9 cellular contexts compared by ENCODE assay signal in the genomic region with DNA sequence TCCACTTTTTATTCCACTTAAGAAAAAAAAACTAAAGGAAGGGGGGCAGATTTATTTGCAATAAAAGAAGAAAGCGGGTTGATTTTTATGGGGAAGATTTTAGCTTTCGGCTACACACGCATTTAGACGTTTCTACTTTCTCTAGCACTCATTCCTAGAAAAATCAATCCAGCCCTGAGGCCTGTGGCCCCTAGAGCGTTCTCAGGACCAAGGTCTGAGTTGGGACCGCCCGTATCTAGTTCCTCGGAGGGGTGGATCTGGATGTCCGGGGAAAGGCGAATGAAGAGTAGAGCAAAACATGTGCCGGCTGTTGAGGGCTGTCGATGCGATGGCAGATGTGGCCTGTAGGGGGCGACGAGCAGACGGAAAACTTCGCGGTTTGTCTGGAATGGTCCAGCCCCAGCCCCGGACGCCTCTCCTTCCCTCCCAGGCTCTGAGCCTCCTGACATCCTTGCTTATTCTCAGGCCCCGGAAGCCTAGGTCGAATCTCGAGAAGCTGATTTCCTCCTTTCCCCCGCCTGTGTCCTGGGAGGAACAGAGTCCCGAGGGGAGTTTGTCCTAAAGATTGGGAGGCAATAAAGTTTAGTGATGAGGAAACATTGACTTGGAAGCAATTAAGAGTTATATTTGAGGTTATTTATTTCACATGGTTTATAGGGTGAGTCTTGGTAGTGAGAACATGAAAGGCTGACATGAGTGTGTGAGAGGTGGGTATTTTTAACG. TPM values are rescaled to one million over a fixed set of nuclear protein-coding genes. Genes with fewer than 3 reads are reported as not detected.
DNase-seq lines count a peak whose midpoint lies in the region; ATAC-seq, FAIRE-seq and TF ChIP-seq lines count a peak whose summit lies in the region.
"Had no signal": no experiment of that assay in that cellular context is flagged by ENCODE, and none has a peak within 500 bp of the region (broad histone marks: within the 10 kb centered on the region; RNA-seq: fewer than 3 reads in every experiment).

No MANE protein-coding gene starts in this region.

- FAIRE-seq in HepG2 (lab: Jason Lieb, UNC) = no peak
- peak; percentile 77 for FAIRE-seq in urothelium cell line (lab: Jason Lieb, UNC)
- FAIRE-seq: TTC549 had no signal

- H3K9me3 ChIP-seq in HUES64 (ENCODE audit: insufficient read depth, low read depth, low read length) (no peaks in the 10 kb centered on the region), HepG2 (ENCODE audit: low read length) (no peaks in the 10 kb centered on the region)

- no peak overlapping the region for H3K9ac ChIP-seq in HUES64 (ENCODE audit: low read depth, low read length)
- H3K9ac ChIP-seq in HepG2 (ENCODE audit: insufficient read depth, low read depth, low read length) = no peak overlapping the region

- H3K27me3 Mint-ChIP-seq in central memory CD8-positive, alpha-beta T cell = peaks cover 83% of the 10 kb centered on the region

- peaks cover 22% of the 10 kb centered on the region for H3K4me1 Mint-ChIP-seq in central memory CD8-positive, alpha-beta T cell

- peaks cover 100% of the 10 kb centered on the region for H3K27me3 ChIP-seq in HUES64 (ENCODE audit: insufficient read depth, low read length)
- H3K27me3 ChIP-seq in HepG2 (ENCODE audit: control insufficient read depth in 1 of 2, insufficient read depth in 2 of 2, low read length in 2 of 2) = peaks cover 6 to 62% of the 10 kb centered on the region in 2 experiments

- intact Hi-C loops in HepG2 (cut with micrococcal nuclease; ENCODE audit: unreplicated experiment) = loop anchor here (1.0 kb wide), 1 partner anchor 114 kb away; no protein-coding TSS in a partner anchor

- WGBS in HUES64 = 2% methylated on average over 22 of the region's 26 CpGs
- WGBS in HepG2 (ENCODE audit: low lambda C conversion rate) = 16% methylated on average over 16 of the region's 26 CpGs

- TF ChIP-seq CTCF in C4-2B (conservative IDR thresholded peaks at IDR 0.05) (peak; percentile 97), GM12875 (IDR thresholded peaks at IDR 0.05; ENCODE audit: borderline replicate concordance, insufficient read depth, low read depth, low read length) (peak; percentile 84), HepG2 (CRISPR knock-in tag; IDR thresholded peaks at IDR 0.05) (peak; percentile 88)

- no peak for ATAC-seq in central memory CD8-positive, alpha-beta T cell (replicated peaks; ENCODE audit: extremely low read depth, poor library complexity, severe bottlenecking)
- peak; percentile 92 for ATAC-seq in HepG2

- no peak overlapping the region for H3K27ac ChIP-seq in C4-2B
- no peak overlapping the region for H3K27ac ChIP-seq in HUES64 (ENCODE audit: low read depth, low read length)
- no peak overlapping the region for H3K27ac ChIP-seq in HepG2 (ENCODE audit: extremely low read length, insufficient read depth, low read length)

- peak; percentile 19; the same call in 1 of the 2 replicates for TF ChIP-seq RAD21 in HepG2 (CRISPR knock-in tag; IDR thresholded peaks at IDR 0.05)

- H3K4me3 ChIP-seq in GM12875 (ENCODE audit: low read depth, low read length) (no peak overlapping the region), HUES64 (ENCODE audit: low read length) (peak overlapping the region; percentile 74), HepG2 (replicated peaks in 1 of 3; ENCODE audit: insufficient read depth in 1 of 3, low read depth in 2 of 3, low read length in 3 of 3) (no peak overlapping the region)

- H3K36me3 ChIP-seq in HUES64 (ENCODE audit: insufficient read depth, low read length) = no peaks in the 10 kb centered on the region
- no peaks in the 10 kb centered on the region for H3K36me3 ChIP-seq in HepG2 (replicated peaks in 1 of 2; ENCODE audit: control insufficient read depth in 1 of 2, insufficient read depth in 2 of 2, low read length in 2 of 2)

- H3K9me3 Mint-ChIP-seq in central memory CD8-positive, alpha-beta T cell = no peaks in the 10 kb centered on the region

- CTCF ChIA-PET in HepG2 (lab: Yijun Ruan, JAX; ENCODE audit: low intra/inter-chr PET ratio, low total read pairs) = interaction anchor here (1.5 kb wide), 1 partner anchor 114 kb away, joined by 4 read pairs; no protein-coding TSS in a partner anchor

- TF ChIP-seq EP300 in HepG2 (IDR thresholded peaks at IDR 0.05; ENCODE audit: low read depth in 2 of 2, low read length in 2 of 2) (no peak), HepG2 (CRISPR knock-in tag; IDR thresholded peaks at IDR 0.05; ENCODE audit: borderline replicate concordance) (no peak)

- H3K27ac Mint-ChIP-seq in central memory CD8-positive, alpha-beta T cell (ENCODE audit: low read depth) = no peak overlapping the region

- peak; percentile 39 to 57 for DNase-seq in SHP77 (lab: John Stamatoyannopoulos, UW)
- DNase-seq in central memory CD8-positive, alpha-beta T cell (ENCODE audit: low spot score in 2 of 2) = peak in 1 of 2 donors; percentile 24
- DNase-seq in HepG2 (ENCODE audit: low spot score) = peak; percentile 24
- DNase-seq in urothelium cell line (ENCODE audit: low spot score) = peak; percentile 87
- no peak for DNase-seq in effector CD4-positive, alpha-beta T cell

- peak overlapping the region; percentile 9 for H3K4me3 Mint-ChIP-seq in central memory CD8-positive, alpha-beta T cell

- H2AFZ ChIP-seq in HepG2 (ENCODE audit: low read length) = no peak overlapping the region

- no peaks in the 10 kb centered on the region for H4K20me1 ChIP-seq in HepG2 (ENCODE audit: insufficient read depth, low read length)

- in situ Hi-C loops in HepG2 (cut with HindIII; ENCODE audit: extremely low pct_ligation_motif_present, low pct_unique_long_range_greater_than_20kb) = loop anchor here (5.0 kb wide), 1 partner anchor 205 kb away; no protein-coding TSS in a partner anchor

- peak overlapping the region; percentile 59 for H3K4me2 ChIP-seq in HepG2 (ENCODE audit: low read depth, low read length)

- BruUV-seq in HepG2 (replicated peaks; lab: Mats Ljungman, UMichigan) = no TSS peak

- POLR2A ChIA-PET in HepG2 (lab: Yijun Ruan, JAX) = no interaction called here

- no peaks in the 10 kb centered on the region for H3K79me2 ChIP-seq in HepG2 (ENCODE audit: insufficient read depth, low read length)

- peaks cover 67% of the 10 kb centered on the region for H3K4me1 ChIP-seq in HUES64 (ENCODE audit: insufficient read depth, low read length)
- peaks cover 22% of the 10 kb centered on the region for H3K4me1 ChIP-seq in HepG2 (ENCODE audit: insufficient read depth, low read length)

- TF ChIP-seq POLR2A in HepG2 (IDR thresholded peaks at IDR 0.05; ENCODE audit: insufficient read depth in 1 of 2, low read depth in 2 of 2, low read length in 2 of 2) = no peak

- H3K36me3 Mint-ChIP-seq in central memory CD8-positive, alpha-beta T cell (ENCODE audit: insufficient read depth) = peaks cover 14% of the 10 kb centered on the region

TF ChIP-seq in HepG2, 621 proteins besides CTCF, POLR2A, EP300 and RAD21 (continues in another document):
- no peak for TF ChIP-seq ZBTB7A (CRISPR knock-in tag; IDR thresholded peaks at IDR 0.05)

RNA-seq across cellular contexts. Expression of gene FOXD3, which starts 5.2 kb away (rescaled TPM):
- 10.0 TPM for polyA plus RNA-seq in HUES64 (2013, experiment 1 of 2)
- polyA plus RNA-seq in HUES64 (2013, experiment 2 of 2) = 8.2 TPM
- total RNA-seq in HepG2 (2016; rRNA removed; fragmentation: Illumina TruSeq; extraction: Trizol) = not detected in 2 replicates
- not detected in 2 replicates for total RNA-seq in HepG2 (2016; cell fraction: cytosol; rRNA removed; fragmentation: Illumina TruSeq; extraction: Trizol; ENCODE audit: low read depth)
- not detected in 2 replicates for total RNA-seq in HepG2 (2016; cell fraction: insoluble cytoplasmic fraction; rRNA removed; fragmentation: Illumina TruSeq; extraction: Trizol)
- not detected in 2 replicates for total RNA-seq in HepG2 (2016; cell fraction: membrane; rRNA removed; fragmentation: Illumina TruSeq; extraction: Trizol)
- not detected in 2 replicates for total RNA-seq in HepG2 (2016; cell fraction: nucleus; rRNA removed; fragmentation: Illumina TruSeq; extraction: Trizol)
- not detected in 2 replicates for polyA plus RNA-seq in HepG2 (2011; rRNA removed)
- polyA plus RNA-seq in HepG2 (2011; cell fraction: cytosol; rRNA removed) = not detected in 2 replicates
- polyA plus RNA-seq in HepG2 (2011; cell fraction: nucleus; rRNA removed) = not detected in 2 replicates
- polyA plus RNA-seq in HepG2 (2012) = not detected in 2 replicates
- polyA plus RNA-seq in HepG2 (2016; cell fraction: cytosol; fragmentation: Illumina TruSeq; extraction: Trizol; ENCODE audit: low read depth) = not detected in 2 replicates
- not detected in 2 replicates for polyA plus RNA-seq in HepG2 (2016; cell fraction: insoluble cytoplasmic fraction; fragmentation: Illumina TruSeq; extraction: Trizol; ENCODE audit: low read depth)
- polyA plus RNA-seq in HepG2 (2016; cell fraction: membrane; fragmentation: Illumina TruSeq; extraction: Trizol; ENCODE audit: low read depth) = not detected in 2 replicates
- not detected in 2 replicates for polyA plus RNA-seq in HepG2 (2016; cell fraction: nucleus; fragmentation: Illumina TruSeq; extraction: Trizol; ENCODE audit: insufficient read depth, low read depth)
- not detected in 2 replicates for polyA minus RNA-seq in HepG2 (2011; rRNA and poly(A)+ RNA removed; ENCODE audit: low replicate concordance)
- polyA minus RNA-seq in HepG2 (2011; cell fraction: cytosol; rRNA and poly(A)+ RNA removed) = not detected in 2 replicates
- not detected in 2 replicates for polyA minus RNA-seq in HepG2 (2011; cell fraction: nucleus; rRNA and poly(A)+ RNA removed)

RNA-seq across cellular contexts. Expression of gene ALG6, which starts 39.8 kb away (rescaled TPM):
- polyA plus RNA-seq in HUES64 (2013, experiment 1 of 2) = 17.6 TPM
- 17.9 TPM for polyA plus RNA-seq in HUES64 (2013, experiment 2 of 2)
- total RNA-seq in HepG2 (2016; rRNA removed; fragmentation: Illumina TruSeq; extraction: Trizol) = 4.5 and 8.1 TPM in 2 replicates
- 1.4 and 2.8 TPM in 2 replicates for total RNA-seq in HepG2 (2016; cell fraction: cytosol; rRNA removed; fragmentation: Illumina TruSeq; extraction: Trizol; ENCODE audit: low read depth)
- 4.9 and 8.6 TPM in 2 replicates for total RNA-seq in HepG2 (2016; cell fraction: insoluble cytoplasmic fraction; rRNA removed; fragmentation: Illumina TruSeq; extraction: Trizol)
- 3.1 and 3.9 TPM in 2 replicates for total RNA-seq in HepG2 (2016; cell fraction: membrane; rRNA removed; fragmentation: Illumina TruSeq; extraction: Trizol)
- total RNA-seq in HepG2 (2016; cell fraction: nucleus; rRNA removed; fragmentation: Illumina TruSeq; extraction: Trizol) = 14.7 and 17.1 TPM in 2 replicates
- polyA plus RNA-seq in HepG2 (2011; rRNA removed) = 4.4 and 6.8 TPM in 2 replicates
- 2.0 and 3.2 TPM in 2 replicates for polyA plus RNA-seq in HepG2 (2011; cell fraction: cytosol; rRNA removed)
- polyA plus RNA-seq in HepG2 (2011; cell fraction: nucleus; rRNA removed) = 3.6 and 4.7 TPM in 2 replicates
- 5.5 and 6.3 TPM in 2 replicates for polyA plus RNA-seq in HepG2 (2012)
- 1.6 and 1.7 TPM in 2 replicates for polyA plus RNA-seq in HepG2 (2016; cell fraction: cytosol; fragmentation: Illumina TruSeq; extraction: Trizol; ENCODE audit: low read depth)
- 4.7 and 5.3 TPM in 2 replicates for polyA plus RNA-seq in HepG2 (2016; cell fraction: insoluble cytoplasmic fraction; fragmentation: Illumina TruSeq; extraction: Trizol; ENCODE audit: low read depth)
- 2.3 and 2.7 TPM in 2 replicates for polyA plus RNA-seq in HepG2 (2016; cell fraction: membrane; fragmentation: Illumina TruSeq; extraction: Trizol; ENCODE audit: low read depth)
- polyA plus RNA-seq in HepG2 (2016; cell fraction: nucleus; fragmentation: Illumina TruSeq; extraction: Trizol; ENCODE audit: insufficient read depth, low read depth) = 19.6 and 21.1 TPM in 2 replicates
- polyA minus RNA-seq in HepG2 (2011; rRNA and poly(A)+ RNA removed; ENCODE audit: low replicate concordance) = 3.0 and 7.1 TPM in 2 replicates
- 3.1 and 3.4 TPM in 2 replicates for polyA minus RNA-seq in HepG2 (2011; cell fraction: cytosol; rRNA and poly(A)+ RNA removed)
- 12.0 and 16.0 TPM in 2 replicates for polyA minus RNA-seq in HepG2 (2011; cell fraction: nucleus; rRNA and poly(A)+ RNA removed)
